2 cellular contexts compared by ENCODE assay signal in genomic region chr4:5651089-5651488, GRCh38.
TF ChIP-seq lines count a peak whose summit lies in the region.

No MANE protein-coding gene starts in this region.

TF ChIP-seq in HepG2, 621 proteins besides CTCF, POLR2A, EP300 and RAD21:
- TF ChIP-seq GRHL1 (CRISPR knock-in tag; conservative IDR thresholded peaks at IDR 0.05) (no peak), NBN (conservative IDR thresholded peaks at IDR 0.05) (peak; percentile 60; the same call in 1 of the 2 replicates)

TF ChIP-seq in HEK293, 187 proteins besides CTCF, POLR2A, EP300 and RAD21:
- TF ChIP-seq ZNF555 (tag by site-specific recombination; conservative IDR thresholded peaks at IDR 0.05), result no peak
- TF ChIP-seq EGR2 (tag by site-specific recombination; IDR thresholded peaks at IDR 0.05; ENCODE audit: low read depth), result peak; percentile 55
- TF ChIP-seq ZNF366 (tag by site-specific recombination; conservative IDR thresholded peaks at IDR 0.05), result peak; percentile 50; the same call in 1 of the 2 replicates
- no peak for TF ChIP-seq SETDB1 (IDR thresholded peaks at IDR 0.05; ENCODE audit: insufficient read length, low read length)
- TF ChIP-seq FEZF1 (tag by site-specific recombination; IDR thresholded peaks at IDR 0.05), result no peak
